12 cellular contexts compared by ENCODE assay signal in the genomic region with DNA sequence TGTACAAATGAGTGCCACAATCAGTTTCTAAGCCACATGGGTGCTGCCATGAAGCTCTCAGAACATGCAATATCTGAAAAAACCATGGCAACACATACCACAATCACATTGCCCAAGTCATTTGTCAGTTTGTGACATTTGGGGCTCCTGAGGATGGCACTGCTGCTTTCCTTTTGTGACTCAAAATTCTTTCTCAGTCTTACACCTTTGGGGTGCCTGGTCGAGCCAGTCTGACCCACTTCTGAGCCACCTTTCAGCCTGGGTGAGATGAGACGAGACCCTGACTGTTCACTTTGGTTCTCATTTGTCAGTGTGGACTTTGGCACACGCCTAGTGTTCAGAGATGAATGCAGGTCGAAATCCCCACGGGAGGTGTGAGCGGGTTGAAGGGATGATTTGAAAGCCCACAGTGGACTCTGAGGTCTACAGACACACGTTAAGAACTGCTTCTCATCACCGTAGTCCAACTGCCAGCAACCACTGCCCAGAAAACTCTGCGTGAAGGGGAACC. TPM values are rescaled to one million over a fixed set of nuclear protein-coding genes. Genes with fewer than 3 reads are reported as not detected.
A peak's percentile ranks its signal among the peaks of the same experiment; 100 is the strongest.
DNase-seq lines count a peak whose midpoint lies in the region; ATAC-seq and TF ChIP-seq lines count a peak whose summit lies in the region.
"Had no signal": no experiment of that assay in that cellular context is flagged by ENCODE, and none has a peak within 500 bp of the region (broad histone marks: within the 10 kb centered on the region; RNA-seq: fewer than 3 reads in every experiment).

No MANE protein-coding gene starts in this region.

- H2AFZ ChIP-seq in OCI-LY7 (ENCODE audit: low read length) = no peak overlapping the region

- H3K4me3 Mint-ChIP-seq in T-helper 1 cell treated with Interleukin-12 subunit alpha and Interleukin-12 subunit beta and Interleukin-4 antibody, amounts not matched to agents 30 μg/mL and 1 μg/mL, for 36 hours = no peak overlapping the region
- no peak overlapping the region for H3K4me3 Mint-ChIP-seq in endothelial cell (ENCODE audit: unreplicated experiment)
- H3K4me3 Mint-ChIP-seq: naive thymus-derived CD4-positive, alpha-beta T cell had no signal

- peak; percentile 72 for DNase-seq in stimulated activated CD4-positive, alpha-beta T cell treated with anti-CD3 and anti-CD28 coated beads, Interleukin-1b, Interleukin-23, amount 100 ng/mL, for 48 hours
- DNase-seq in stimulated activated CD4-positive, alpha-beta T cell treated with anti-CD3 and anti-CD28 coated beads, Interleukin-4, amount 100 ng/mL, for 4 hours = no peak
- DNase-seq in vagina (ENCODE audit: extremely low spot score in 2 of 2) (peak; percentile 62 to 72), OCI-LY7 (ENCODE audit: low spot score) (no peak), endothelial cell (ENCODE audit: low spot score) (no peak)
- DNase-seq in activated effector memory CD4-positive, alpha-beta T cell treated with Interleukin-2 at 50 U/mL for 16 hours = no peak
- DNase-seq: DMS153; naive thymus-derived CD4-positive, alpha-beta T cell; NCI-H1092 treated with DMSO at 0.1 percent for 48 hours; NCI-H2227 treated with DMSO at 0.1 percent for 48 hours had no signal

- POLR2A ChIA-PET in OCI-LY7 (lab: Charles Lee) = no interaction called here

- H3K4me1 Mint-ChIP-seq in T-helper 1 cell treated with Interleukin-12 subunit alpha and Interleukin-12 subunit beta and Interleukin-4 antibody, amounts not matched to agents 30 μg/mL and 1 μg/mL, for 36 hours (ENCODE audit: low read depth) = peaks cover 10% of the 10 kb centered on the region
- H3K4me1 Mint-ChIP-seq in endothelial cell (ENCODE audit: unreplicated experiment) = peaks cover 9% of the 10 kb centered on the region

- TF ChIP-seq CTCF in vagina (IDR thresholded peaks at IDR 0.05) (no peak), OCI-LY7 (conservative IDR thresholded peaks at IDR 0.05; ENCODE audit: low read length) (no peak), endothelial cell (IDR thresholded peaks at IDR 0.05; ENCODE audit: unreplicated experiment) (no peak)

- H4K20me1 ChIP-seq in OCI-LY7 (ENCODE audit: insufficient read depth, low read length) = no peaks in the 10 kb centered on the region

- no peak overlapping the region for H3K4me2 ChIP-seq in OCI-LY7 (ENCODE audit: low read length)

- no peaks in the 10 kb centered on the region for H3K9me3 ChIP-seq in vagina
- no peaks in the 10 kb centered on the region for H3K9me3 ChIP-seq in OCI-LY7 (ENCODE audit: low read length)

- H3K27me3 Mint-ChIP-seq in T-helper 1 cell treated with Interleukin-12 subunit alpha and Interleukin-12 subunit beta and Interleukin-4 antibody, amounts not matched to agents 30 μg/mL and 1 μg/mL, for 36 hours (ENCODE audit: low read depth) = peaks cover 8% of the 10 kb centered on the region
- peaks cover 7% of the 10 kb centered on the region for H3K27me3 Mint-ChIP-seq in endothelial cell (ENCODE audit: unreplicated experiment)

- intact Hi-C loops in vagina (cut with DNase I) = no loop called here
- intact Hi-C loops in OCI-LY7 (cut with micrococcal nuclease; ENCODE audit: unreplicated experiment) = no loop called here

- H3K4me1 ChIP-seq in vagina (no peaks in the 10 kb centered on the region), OCI-LY7 (ENCODE audit: insufficient read depth, low read length, poor library complexity, severe bottlenecking) (peaks cover 5% of the 10 kb centered on the region)

- ATAC-seq in HG02642 (IDR thresholded peaks at IDR 0.05; ENCODE audit: poor library complexity, unreplicated experiment) = peak; percentile 73
- ATAC-seq: naive thymus-derived CD4-positive, alpha-beta T cell had no signal

- CTCF ChIA-PET in OCI-LY7 (lab: Charles Lee; ENCODE audit: unreplicated experiment) = no interaction called here

- no peaks in the 10 kb centered on the region for H3K79me2 ChIP-seq in OCI-LY7 (ENCODE audit: insufficient read depth, low read depth, low read length)

- no peak for TF ChIP-seq POLR2A in vagina (IDR thresholded peaks at IDR 0.05)

- H3K4me3 ChIP-seq in vagina = no peak overlapping the region
- no peak overlapping the region for H3K4me3 ChIP-seq in OCI-LY7 (ENCODE audit: low read depth, low read length, poor library complexity, severe bottlenecking)

- H3K27ac ChIP-seq in vagina (no peak overlapping the region), OCI-LY7 (ENCODE audit: low read depth, low read length, poor library complexity, severe bottlenecking) (no peak overlapping the region)

- BruUV-seq in OCI-LY7 (replicated peaks; lab: Mats Ljungman, UMichigan) = no TSS peak

- H3K27ac Mint-ChIP-seq in T-helper 1 cell treated with Interleukin-12 subunit alpha and Interleukin-12 subunit beta and Interleukin-4 antibody, amounts not matched to agents 30 μg/mL and 1 μg/mL, for 36 hours = peak overlapping the region; percentile 12
- no peak overlapping the region for H3K27ac Mint-ChIP-seq in endothelial cell (ENCODE audit: unreplicated experiment)

- H3K36me3 ChIP-seq in vagina = no peaks in the 10 kb centered on the region
- no peaks in the 10 kb centered on the region for H3K36me3 ChIP-seq in OCI-LY7 (ENCODE audit: insufficient read depth, low read length)

- H3K36me3 Mint-ChIP-seq in T-helper 1 cell treated with Interleukin-12 subunit alpha and Interleukin-12 subunit beta and Interleukin-4 antibody, amounts not matched to agents 30 μg/mL and 1 μg/mL, for 36 hours (ENCODE audit: low read depth) = peaks cover 12% of the 10 kb centered on the region
- no peaks in the 10 kb centered on the region for H3K36me3 Mint-ChIP-seq in endothelial cell (ENCODE audit: low read depth, unreplicated experiment)

- no peaks in the 10 kb centered on the region for H3K9me3 Mint-ChIP-seq in T-helper 1 cell treated with Interleukin-12 subunit alpha and Interleukin-12 subunit beta and Interleukin-4 antibody, amounts not matched to agents 30 μg/mL and 1 μg/mL, for 36 hours
- no peaks in the 10 kb centered on the region for H3K9me3 Mint-ChIP-seq in endothelial cell (ENCODE audit: unreplicated experiment)
- H3K9me3 Mint-ChIP-seq: naive thymus-derived CD4-positive, alpha-beta T cell had no signal

- H3K9me2 ChIP-seq in OCI-LY7 (ENCODE audit: insufficient read depth, low read length) = no peaks in the 10 kb centered on the region

- no peaks in the 10 kb centered on the region for H3K27me3 ChIP-seq in vagina

RNA-seq across cellular contexts. Expression of a gene that starts 8.0 kb away (rescaled TPM):
- total RNA-seq in vagina = 7.9 TPM
- total RNA-seq in OCI-LY7 (2014; rRNA removed; shearing (Covaris generic)) = 2.1 and 2.3 TPM in 2 replicates
- 3.1 and 4.2 TPM in 2 replicates for total RNA-seq in OCI-LY7 (2022)
- total RNA-seq in endothelial cell (ENCODE audit: unreplicated experiment) = 0.54 TPM

Comparison
In these comparisons a context has a peak if more than half of its experiments do, and no peak if none do; other contexts are left out.
1. DNase-seq: peak in stimulated activated CD4-positive, alpha-beta T cell treated with anti-CD3 and anti-CD28 coated beads, Interleukin-1b, Interleukin-23, amount 100 ng/mL, for 48 hours (single experiment) and vagina (2 of 2); none in stimulated activated CD4-positive, alpha-beta T cell treated with anti-CD3 and anti-CD28 coated beads, Interleukin-4, amount 100 ng/mL, for 4 hours (0 of 2), activated effector memory CD4-positive, alpha-beta T cell treated with Interleukin-2 at 50 U/mL for 16 hours (single experiment), OCI-LY7 (single experiment) and endothelial cell (single experiment).